In the genomic region with DNA sequence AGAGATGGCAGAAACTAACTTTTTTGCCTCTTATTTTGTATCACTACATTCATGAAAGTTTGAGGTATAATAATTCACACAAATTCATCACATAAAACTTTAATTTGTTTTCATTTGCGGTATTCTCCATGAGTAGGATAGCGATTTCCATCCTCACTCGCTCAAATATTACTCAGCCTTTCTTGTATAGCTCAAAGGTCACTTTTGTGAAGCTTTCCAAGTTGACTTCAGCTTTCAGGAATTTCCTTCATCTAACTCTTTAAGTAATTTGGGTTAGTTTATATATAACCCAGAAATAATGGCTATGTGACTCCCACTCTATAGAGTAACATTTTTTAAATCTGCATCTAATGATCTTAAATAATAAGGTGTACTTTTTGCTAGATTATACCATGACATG, we compare ENCODE assay signal across 19 cellular contexts.
"Had no signal": no experiment of that assay in that cellular context is flagged by ENCODE, and none has a peak within 500 bp of the region (broad histone marks: within the 10 kb centered on the region; RNA-seq: fewer than 3 reads in every experiment).

No MANE protein-coding gene starts in this region.

- ATAC-seq: body of pancreas, gastroesophageal sphincter, left lobe of liver, psoas muscle, right lobe of liver, T-cell had no signal

- H3K4me3 ChIP-seq: adrenal gland, body of pancreas, gastroesophageal sphincter, neural progenitor cell, psoas muscle, right lobe of liver, thoracic aorta had no signal

- DNase-seq: activated CD4-positive, alpha-beta T cell treated with anti-CD3 and anti-CD28 coated beads for 1 hour; activated CD4-positive, alpha-beta T cell treated with anti-CD3 and anti-CD28 coated beads, Interleukin-2, amount 50 U/mL, for 48 hours; activated naive CD4-positive, alpha-beta T cell treated with anti-CD3 and anti-CD28 coated beads, Interleukin-2, amount 50 U/mL, for 16 hours; activated T-cell treated with anti-CD3 and anti-CD28 coated beads, Interleukin-2, amount 50 U/mL, for 1 hour; adrenal gland; body of pancreas; central memory CD4-positive, alpha-beta T cell; cortex of kidney; effector CD8-positive, alpha-beta T cell; islet precursor cell; psoas muscle; right lobe of liver; stimulated activated CD4-positive, alpha-beta T cell treated with anti-CD3 and anti-CD28 coated beads, Interleukin-12 subunit alpha, Interleukin-12 subunit beta, amount 100 ng/mL, for 4 hours; stimulated activated CD4-positive, alpha-beta T cell treated with anti-CD3 and anti-CD28 coated beads, Interleukin-2, amount 100 ng/mL, for 24 hours; T-cell had no signal
